8 cellular contexts compared by ENCODE assay signal in the genomic region with DNA sequence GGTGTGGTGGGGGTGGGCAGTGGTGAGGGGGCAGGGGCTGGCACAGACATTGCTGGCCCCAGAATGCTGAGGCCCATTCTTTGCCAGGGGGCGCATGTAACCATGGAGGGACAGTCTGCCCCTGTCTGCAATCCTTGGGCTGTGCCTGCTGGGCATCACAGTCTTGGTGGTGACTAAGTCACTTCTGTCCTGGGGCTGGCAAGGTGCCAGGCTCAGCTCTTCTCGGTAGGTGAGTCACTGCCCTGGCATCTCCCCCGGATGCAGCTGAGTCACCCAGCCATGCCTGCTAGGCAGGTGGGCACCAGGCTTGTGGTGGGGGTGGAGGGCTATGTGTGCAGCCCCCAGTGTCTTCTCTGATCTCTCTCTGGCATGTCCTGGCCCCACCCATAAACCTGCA. TPM values are rescaled to one million over a fixed set of nuclear protein-coding genes. Genes with fewer than 3 reads are reported as not detected.
A peak's percentile ranks its signal among the peaks of the same experiment; 100 is the strongest.
DNase-seq lines count a peak whose midpoint lies in the region; ATAC-seq and TF ChIP-seq lines count a peak whose summit lies in the region.

No MANE protein-coding gene starts in this region.

- H3K36me3 ChIP-seq in colonic mucosa, result no peaks in the 10 kb centered on the region

- POLR2A ChIA-PET in activated CD4-positive, alpha-beta T cell treated with anti-CD3 and anti-CD28 coated beads, Interleukin-2, amount 10 ng/mL, durations not matched to agents 7 days and 5 days (lab: Charles Lee), result no interaction called here

- H3K4me1 Mint-ChIP-seq in activated CD4-positive, alpha-beta T cell treated with anti-CD3 and anti-CD28 coated beads, Interleukin-2, amount 10 ng/mL, durations not matched to agents 7 days and 5 days, result peaks cover 62% of the 10 kb centered on the region

- H3K9me3 Mint-ChIP-seq in activated CD4-positive, alpha-beta T cell treated with anti-CD3 and anti-CD28 coated beads, Interleukin-2, amount 10 ng/mL, durations not matched to agents 7 days and 5 days, result no peaks in the 10 kb centered on the region

- peak; percentile 83 for DNase-seq in DMS79 treated with DMSO at 0.1 percent for 48 hours (lab: John Stamatoyannopoulos, UW)
- peak; percentile 58 for DNase-seq in NCI-H2107 treated with DMSO at 0.1 percent for 48 hours (lab: John Stamatoyannopoulos, UW; ENCODE audit: unreplicated experiment)
- DNase-seq in activated CD4-positive, alpha-beta T cell treated with anti-CD3 and anti-CD28 coated beads, Interleukin-2, amount 10 ng/mL, durations not matched to agents 7 days and 5 days, result peak; percentile 67
- peak; percentile 90 for DNase-seq in colonic mucosa
- DNase-seq in mesenteric fat pad (ENCODE audit: low spot score), result peak; percentile 97
- DNase-seq in stimulated activated CD8-positive, alpha-beta memory T cell treated with anti-CD3 and anti-CD28 coated beads, Interleukin-7, amount 100 ng/mL, for 1 hour (ENCODE audit: low read depth in 2 of 2), result peak; percentile 79 to 82
- DNase-seq in GM19240 (ENCODE audit: insufficient read length, low spot score), result no peak

- no peak overlapping the region for H3K4me3 Mint-ChIP-seq in activated CD4-positive, alpha-beta T cell treated with anti-CD3 and anti-CD28 coated beads, Interleukin-2, amount 10 ng/mL, durations not matched to agents 7 days and 5 days

- H3K4me3 ChIP-seq in colonic mucosa, result no peak overlapping the region

- no peaks in the 10 kb centered on the region for H3K9me3 ChIP-seq in colonic mucosa

- CTCF ChIA-PET in activated CD4-positive, alpha-beta T cell treated with anti-CD3 and anti-CD28 coated beads, Interleukin-2, amount 10 ng/mL, durations not matched to agents 7 days and 5 days (lab: Charles Lee), result interaction anchor here (1.1 to 2.6 kb wide), 4 partner anchors 26 to 265 kb away, joined by 3 to 13 read pairs (median 4); no protein-coding TSS in a partner anchor

- H3K27ac ChIP-seq in colonic mucosa, result no peak overlapping the region

- peak overlapping the region; percentile 75 for H3K27ac Mint-ChIP-seq in activated CD4-positive, alpha-beta T cell treated with anti-CD3 and anti-CD28 coated beads, Interleukin-2, amount 10 ng/mL, durations not matched to agents 7 days and 5 days

- peaks cover 29% of the 10 kb centered on the region for H3K4me1 ChIP-seq in colonic mucosa

- H3K27me3 Mint-ChIP-seq in activated CD4-positive, alpha-beta T cell treated with anti-CD3 and anti-CD28 coated beads, Interleukin-2, amount 10 ng/mL, durations not matched to agents 7 days and 5 days, result no peaks in the 10 kb centered on the region

- TF ChIP-seq CTCF in colonic mucosa (IDR thresholded peaks at IDR 0.05), result no peak

- ATAC-seq in HG02588 (IDR thresholded peaks at IDR 0.05; ENCODE audit: unreplicated experiment), result no peak

- H3K9ac ChIP-seq in colonic mucosa (ENCODE audit: low read depth in 2 of 2, low read length in 2 of 2), result no peak overlapping the region

- peaks cover 8% of the 10 kb centered on the region for H3K36me3 Mint-ChIP-seq in activated CD4-positive, alpha-beta T cell treated with anti-CD3 and anti-CD28 coated beads, Interleukin-2, amount 10 ng/mL, durations not matched to agents 7 days and 5 days (ENCODE audit: low read depth)

- no peaks in the 10 kb centered on the region for H3K27me3 ChIP-seq in colonic mucosa

- intact Hi-C loops in colonic mucosa (cut with DNase I), result no loop called here

RNA-seq across cellular contexts. Expression of gene RARA, which starts 5.6 kb away (rescaled TPM):
- total RNA-seq in activated CD4-positive, alpha-beta T cell treated with anti-CD3 and anti-CD28 coated beads, Interleukin-2, amount 10 ng/mL, durations not matched to agents 7 days and 5 days, result 10 to 100 TPM; 66.6 to 66.7 TPM
- total RNA-seq in colonic mucosa (10 to 100 TPM; 25.6 to 46.7 TPM), mesenteric fat pad (70.3 TPM)

RNA-seq across cellular contexts. Expression of gene CDC6, which starts 26.9 kb away (rescaled TPM):
- total RNA-seq in activated CD4-positive, alpha-beta T cell treated with anti-CD3 and anti-CD28 coated beads, Interleukin-2, amount 10 ng/mL, durations not matched to agents 7 days and 5 days, result 10 to 100 TPM; 81.1 to 98.8 TPM
- total RNA-seq in colonic mucosa, result 10 to 100 TPM in 1 of 2 donors, 1 to 10 TPM in 1; 8.5 to 40.8 TPM
- total RNA-seq in mesenteric fat pad, result 2.4 TPM

RNA-seq across cellular contexts. Expression of gene GJD3, which starts 50.0 kb away (rescaled TPM):
- under 1 TPM in 1 of 2 experiments, not detected in 1; 0.22 TPM for total RNA-seq in activated CD4-positive, alpha-beta T cell treated with anti-CD3 and anti-CD28 coated beads, Interleukin-2, amount 10 ng/mL, durations not matched to agents 7 days and 5 days
- total RNA-seq in colonic mucosa (under 1 TPM; 0.40 to 0.85 TPM), mesenteric fat pad (0.77 TPM)
